21 cellular contexts compared by ENCODE assay signal in the genomic region with DNA sequence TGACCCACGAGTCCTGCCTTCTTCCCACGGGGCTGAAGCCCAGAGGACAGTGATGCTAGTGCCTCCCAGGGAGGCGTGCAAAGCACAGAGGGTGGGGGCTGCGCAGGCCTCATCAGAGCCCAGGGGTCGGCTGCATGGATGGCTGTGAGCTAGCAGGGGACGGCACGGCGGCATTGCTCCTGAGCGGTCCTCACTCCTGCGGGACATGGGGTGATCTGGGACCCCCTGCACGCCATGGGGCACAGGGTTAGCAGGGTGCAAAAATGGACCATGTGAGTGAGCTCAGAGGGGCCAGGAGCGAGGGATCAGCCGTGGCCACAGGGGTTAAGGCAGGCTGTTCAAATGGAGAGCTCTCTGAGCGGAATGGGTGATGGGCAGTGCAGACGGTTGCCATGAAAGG.
DNase-seq lines count a peak whose midpoint lies in the region; ATAC-seq, FAIRE-seq and TF ChIP-seq lines count a peak whose summit lies in the region.
"Had no signal": no experiment of that assay in that cellular context is flagged by ENCODE, and none has a peak within 500 bp of the region (broad histone marks: within the 10 kb centered on the region; RNA-seq: fewer than 3 reads in every experiment).

No MANE protein-coding gene starts in this region.

- no peak overlapping the region for H3K27ac Mint-ChIP-seq in activated CD4-positive, alpha-beta T cell treated with anti-CD3 and anti-CD28 coated beads, Interleukin-2, amount 10 ng/mL, durations not matched to agents 7 days and 5 days
- no peak overlapping the region for H3K27ac Mint-ChIP-seq in activated naive CD4-positive, alpha-beta T cell treated with anti-CD3 and anti-CD28 coated beads, Interleukin-2, amount 10 ng/mL, durations not matched to agents 7 days and 5 days
- H3K27ac Mint-ChIP-seq: B cell; CD4-positive, CD25-positive, alpha-beta regulatory T cell; CD8-positive, alpha-beta T cell had no signal

- no peaks in the 10 kb centered on the region for H3K36me3 Mint-ChIP-seq in activated CD4-positive, alpha-beta T cell treated with anti-CD3 and anti-CD28 coated beads, Interleukin-2, amount 10 ng/mL, durations not matched to agents 7 days and 5 days (ENCODE audit: low read depth)
- no peaks in the 10 kb centered on the region for H3K36me3 Mint-ChIP-seq in activated naive CD4-positive, alpha-beta T cell treated with anti-CD3 and anti-CD28 coated beads, Interleukin-2, amount 10 ng/mL, durations not matched to agents 7 days and 5 days
- H3K36me3 Mint-ChIP-seq: CD4-positive, CD25-positive, alpha-beta regulatory T cell; CD8-positive, alpha-beta T cell had no signal

- H3K9me3 ChIP-seq in MM.1S (replicated peaks; ENCODE audit: insufficient read depth, low read length) (no peaks in the 10 kb centered on the region), lung (ENCODE audit: control insufficient read depth in 2 of 2, insufficient read depth in 1 of 2, low read length in 1 of 2) (no peaks in the 10 kb centered on the region)
- H3K9me3 ChIP-seq: BLaER1, Caco-2, HAP-1 had no signal

- H3K27me3 ChIP-seq in MM.1S (replicated peaks; ENCODE audit: insufficient read depth, low read length) (no peaks in the 10 kb centered on the region), lung (ENCODE audit: control insufficient read depth, insufficient read depth) (no peaks in the 10 kb centered on the region)
- H3K27me3 ChIP-seq: BLaER1 had no signal

- H3K36me3 ChIP-seq in MM.1S (replicated peaks; ENCODE audit: insufficient read depth, low read length) = no peaks in the 10 kb centered on the region
- no peaks in the 10 kb centered on the region for H3K36me3 ChIP-seq in lung (ENCODE audit: control insufficient read depth in 2 of 2, insufficient read depth in 2 of 2, low read length in 2 of 2)
- H3K36me3 ChIP-seq: BLaER1, HAP-1 had no signal

- peaks cover 4% of the 10 kb centered on the region; the same call in 1 of the 2 replicates for H3F3A ChIP-seq in MM.1S (ENCODE audit: insufficient read depth, low read length)

- peak overlapping the region; percentile 57; the same call in 1 of the 2 replicates for H2AFZ ChIP-seq in MM.1S (ENCODE audit: low read length)

- no peaks in the 10 kb centered on the region for H3K9me3 Mint-ChIP-seq in activated CD4-positive, alpha-beta T cell treated with anti-CD3 and anti-CD28 coated beads, Interleukin-2, amount 10 ng/mL, durations not matched to agents 7 days and 5 days
- no peaks in the 10 kb centered on the region for H3K9me3 Mint-ChIP-seq in activated naive CD4-positive, alpha-beta T cell treated with anti-CD3 and anti-CD28 coated beads, Interleukin-2, amount 10 ng/mL, durations not matched to agents 7 days and 5 days
- H3K9me3 Mint-ChIP-seq: CD8-positive, alpha-beta T cell had no signal

- TF ChIP-seq CTCF in MM.1S (IDR thresholded peaks at IDR 0.05; ENCODE audit: low read length) (no peak), lung (IDR thresholded peaks at IDR 0.05; ENCODE audit: control extremely low read depth, extremely low read depth) (no peak)

- CTCF ChIA-PET in activated CD4-positive, alpha-beta T cell treated with anti-CD3 and anti-CD28 coated beads, Interleukin-2, amount 10 ng/mL, durations not matched to agents 7 days and 5 days (lab: Charles Lee) = no interaction called here
- CTCF ChIA-PET in activated naive CD4-positive, alpha-beta T cell treated with anti-CD3 and anti-CD28 coated beads, Interleukin-2, amount 10 ng/mL, durations not matched to agents 7 days and 5 days (lab: Charles Lee) = no interaction called here

- H3K79me2 ChIP-seq in MM.1S (ENCODE audit: low read length) = no peaks in the 10 kb centered on the region

- peaks cover 34% of the 10 kb centered on the region for H3K4me1 ChIP-seq in MM.1S (ENCODE audit: low read length)
- H3K4me1 ChIP-seq in lung (ENCODE audit: control insufficient read depth in 2 of 2, insufficient read depth in 2 of 2, low read length in 2 of 2) = peaks cover 2 to 16% of the 10 kb centered on the region in 2 donors
- H3K4me1 ChIP-seq: Caco-2, HAP-1 had no signal

- H3K4me1 Mint-ChIP-seq in activated CD4-positive, alpha-beta T cell treated with anti-CD3 and anti-CD28 coated beads, Interleukin-2, amount 10 ng/mL, durations not matched to agents 7 days and 5 days = no peaks in the 10 kb centered on the region
- H3K4me1 Mint-ChIP-seq in activated naive CD4-positive, alpha-beta T cell treated with anti-CD3 and anti-CD28 coated beads, Interleukin-2, amount 10 ng/mL, durations not matched to agents 7 days and 5 days = no peaks in the 10 kb centered on the region
- H3K4me1 Mint-ChIP-seq: B cell; CD4-positive, CD25-positive, alpha-beta regulatory T cell had no signal

- H3K4me3 ChIP-seq in MM.1S (ENCODE audit: low read length) (no peak overlapping the region), lung (no peak overlapping the region)
- H3K4me3 ChIP-seq: BLaER1, HAP-1 had no signal

- peak overlapping the region; percentile 52; the same call in 1 of the 2 replicates for H3K27ac ChIP-seq in MM.1S (ENCODE audit: low read length)
- H3K27ac ChIP-seq in lung (ENCODE audit: low read depth in 1 of 2, low read length in 1 of 2) = no peak overlapping the region
- H3K27ac ChIP-seq: 22Rv1, BLaER1, C4-2B had no signal

- WGBS in lung, 2 donors = 93 to 94% methylated on average over 15 of the region's 15 CpGs

- no peaks in the 10 kb centered on the region for H4K20me1 ChIP-seq in MM.1S (ENCODE audit: insufficient read depth, low read length)
- H4K20me1 ChIP-seq: BLaER1 had no signal

- H3K9me2 ChIP-seq in MM.1S (replicated peaks; ENCODE audit: insufficient read depth, low read length) = no peaks in the 10 kb centered on the region

- no peak overlapping the region for H3K4me3 Mint-ChIP-seq in activated CD4-positive, alpha-beta T cell treated with anti-CD3 and anti-CD28 coated beads, Interleukin-2, amount 10 ng/mL, durations not matched to agents 7 days and 5 days
- no peak overlapping the region for H3K4me3 Mint-ChIP-seq in activated naive CD4-positive, alpha-beta T cell treated with anti-CD3 and anti-CD28 coated beads, Interleukin-2, amount 10 ng/mL, durations not matched to agents 7 days and 5 days
- H3K4me3 Mint-ChIP-seq: B cell; CD4-positive, CD25-positive, alpha-beta regulatory T cell; CD8-positive, alpha-beta T cell had no signal

- DNase-seq in MM.1S (no peak), ecto neural progenitor cell (ENCODE audit: low spot score) (peak; percentile 30), lung (ENCODE audit: low spot score) (peak; percentile 16), frontal cortex (ENCODE audit: low spot score in 2 of 2) (no peak)
- DNase-seq in activated CD4-positive, alpha-beta T cell treated with anti-CD3 and anti-CD28 coated beads, Interleukin-2, amount 10 ng/mL, durations not matched to agents 7 days and 5 days = no peak
- DNase-seq in activated naive CD4-positive, alpha-beta T cell treated with anti-CD3 and anti-CD28 coated beads, Interleukin-2, amount 10 ng/mL, durations not matched to agents 7 days and 5 days = no peak
- DNase-seq: Caco-2; CD4-positive, CD25-positive, alpha-beta regulatory T cell; CD8-positive, alpha-beta T cell; DMS153; DND-41; GOT3 had no signal

- no peak overlapping the region for H3K9ac ChIP-seq in MM.1S (ENCODE audit: low read length)
- H3K9ac ChIP-seq: BLaER1 had no signal

- H3K27me3 Mint-ChIP-seq in activated CD4-positive, alpha-beta T cell treated with anti-CD3 and anti-CD28 coated beads, Interleukin-2, amount 10 ng/mL, durations not matched to agents 7 days and 5 days = peaks cover 8% of the 10 kb centered on the region
- H3K27me3 Mint-ChIP-seq in activated naive CD4-positive, alpha-beta T cell treated with anti-CD3 and anti-CD28 coated beads, Interleukin-2, amount 10 ng/mL, durations not matched to agents 7 days and 5 days = peaks cover 6% of the 10 kb centered on the region
- H3K27me3 Mint-ChIP-seq: CD4-positive, CD25-positive, alpha-beta regulatory T cell had no signal

- H3K4me2 ChIP-seq in MM.1S (ENCODE audit: low read depth, low read length) = peak overlapping the region; percentile 43
- H3K4me2 ChIP-seq: BLaER1 had no signal

- ATAC-seq in lung (ENCODE audit: insufficient read depth, low FRiP score) = no peak
- ATAC-seq: CD8-positive, alpha-beta T cell had no signal

- FAIRE-seq in frontal cortex (lab: Jason Lieb, UNC) = no peak
- FAIRE-seq: A204.1, G401.6, GM12892, H54 had no signal

- POLR2A ChIA-PET in activated CD4-positive, alpha-beta T cell treated with anti-CD3 and anti-CD28 coated beads, Interleukin-2, amount 10 ng/mL, durations not matched to agents 7 days and 5 days (lab: Charles Lee) = no interaction called here

Comparison
In these comparisons a context has a peak if more than half of its experiments do, and no peak if none do; other contexts are left out.
1. DNase-seq: peak in ecto neural progenitor cell (single experiment) and lung (single experiment); none in MM.1S (single experiment), frontal cortex (0 of 2), activated CD4-positive, alpha-beta T cell treated with anti-CD3 and anti-CD28 coated beads, Interleukin-2, amount 10 ng/mL, durations not matched to agents 7 days and 5 days (single experiment) and activated naive CD4-positive, alpha-beta T cell treated with anti-CD3 and anti-CD28 coated beads, Interleukin-2, amount 10 ng/mL, durations not matched to agents 7 days and 5 days (single experiment).